9 cellular contexts compared by ENCODE assay signal in genomic region chr18:49168970-49169619, GRCh38.
DNase-seq lines count a peak whose midpoint lies in the region; ATAC-seq, FAIRE-seq and TF ChIP-seq lines count a peak whose summit lies in the region.
"Had no signal": no experiment of that assay in that cellular context is flagged by ENCODE, and none has a peak within 500 bp of the region (broad histone marks: within the 10 kb centered on the region; RNA-seq: fewer than 3 reads in every experiment).

No MANE protein-coding gene starts in this region.

- no peaks in the 10 kb centered on the region for H3K27me3 Mint-ChIP-seq in effector memory CD8-positive, alpha-beta T cell
- H3K27me3 Mint-ChIP-seq in naive thymus-derived CD8-positive, alpha-beta T cell = no peaks in the 10 kb centered on the region

- H3K27ac Mint-ChIP-seq in effector memory CD8-positive, alpha-beta T cell = peak overlapping the region; percentile 84
- H3K27ac Mint-ChIP-seq in naive thymus-derived CD8-positive, alpha-beta T cell = peak overlapping the region in 5 of 10 donors; percentile 22 to 82 (median 46)

- no peak for FAIRE-seq in RCC 7860 (lab: Jason Lieb, UNC)
- FAIRE-seq: K562 had no signal

- H3K4me3 Mint-ChIP-seq in effector memory CD8-positive, alpha-beta T cell = peak overlapping the region; percentile 80 to 84
- H3K4me3 Mint-ChIP-seq in naive thymus-derived CD8-positive, alpha-beta T cell = peak overlapping the region in 4 of 10 donors; percentile 8 to 72 (median 43)

- peaks cover 5% of the 10 kb centered on the region for H3K36me3 Mint-ChIP-seq in effector memory CD8-positive, alpha-beta T cell (ENCODE audit: insufficient read depth)
- peaks cover 15 to 34% (median 28%) of the 10 kb centered on the region in 3 donors for H3K36me3 Mint-ChIP-seq in naive thymus-derived CD8-positive, alpha-beta T cell

- peak; percentile 39 for TF ChIP-seq CTCF in GM12873 (IDR thresholded peaks at IDR 0.05; ENCODE audit: insufficient read depth, low read depth, low read length, missing control alignments)

- peaks cover 22 to 25% of the 10 kb centered on the region in 2 donors for H3K4me1 Mint-ChIP-seq in effector memory CD8-positive, alpha-beta T cell (ENCODE audit: low read depth in 2 of 2)
- H3K4me1 Mint-ChIP-seq in naive thymus-derived CD8-positive, alpha-beta T cell = peaks cover 12 to 28% (median 21%) of the 10 kb centered on the region in 4 donors

- ATAC-seq in GM21367 (IDR thresholded peaks at IDR 0.05; ENCODE audit: unreplicated experiment) (peak; percentile 74), HG03558 (IDR thresholded peaks at IDR 0.05; ENCODE audit: extremely low read depth, unreplicated experiment) (peak; percentile 67)
- ATAC-seq in effector memory CD8-positive, alpha-beta T cell (replicated peaks) = peak; percentile 89
- no peak for ATAC-seq in naive thymus-derived CD8-positive, alpha-beta T cell
- ATAC-seq: K562 had no signal

- POLR2A ChIA-PET in naive thymus-derived CD8-positive, alpha-beta T cell (lab: Charles Lee) = no interaction called here

- peaks cover 4 to 9% of the 10 kb centered on the region in 2 donors for H3K9me3 Mint-ChIP-seq in effector memory CD8-positive, alpha-beta T cell
- H3K9me3 Mint-ChIP-seq in naive thymus-derived CD8-positive, alpha-beta T cell = peaks cover 0 to 17% (median 9%) of the 10 kb centered on the region in 9 donors

- DNase-seq in effector memory CD8-positive, alpha-beta T cell = peak; percentile 5 to 16 (median 14)
- DNase-seq in NOMO-1 treated with dmso at 0.1 percent for 144 hours (lab: John Stamatoyannopoulos, UW; ENCODE audit: unreplicated experiment) (no peak), RCC 7860 (ENCODE audit: low spot score) (no peak), cortex of kidney (lab: John Stamatoyannopoulos, UW) (no peak)
- no peak for DNase-seq in naive thymus-derived CD8-positive, alpha-beta T cell

Comparison
In these comparisons a context has a peak if more than half of its experiments do, and no peak if none do; other contexts are left out.
1. ATAC-seq: peak in GM21367 (single experiment), HG03558 (single experiment) and effector memory CD8-positive, alpha-beta T cell (single experiment); none in naive thymus-derived CD8-positive, alpha-beta T cell (0 of 2).
2. DNase-seq: peak in effector memory CD8-positive, alpha-beta T cell (3 of 3); none in NOMO-1 treated with dmso at 0.1 percent for 144 hours (single experiment), RCC 7860 (single experiment), cortex of kidney (single experiment) and naive thymus-derived CD8-positive, alpha-beta T cell (0 of 10).